ENCODE assay signal across 8 cellular contexts in the genomic region with DNA sequence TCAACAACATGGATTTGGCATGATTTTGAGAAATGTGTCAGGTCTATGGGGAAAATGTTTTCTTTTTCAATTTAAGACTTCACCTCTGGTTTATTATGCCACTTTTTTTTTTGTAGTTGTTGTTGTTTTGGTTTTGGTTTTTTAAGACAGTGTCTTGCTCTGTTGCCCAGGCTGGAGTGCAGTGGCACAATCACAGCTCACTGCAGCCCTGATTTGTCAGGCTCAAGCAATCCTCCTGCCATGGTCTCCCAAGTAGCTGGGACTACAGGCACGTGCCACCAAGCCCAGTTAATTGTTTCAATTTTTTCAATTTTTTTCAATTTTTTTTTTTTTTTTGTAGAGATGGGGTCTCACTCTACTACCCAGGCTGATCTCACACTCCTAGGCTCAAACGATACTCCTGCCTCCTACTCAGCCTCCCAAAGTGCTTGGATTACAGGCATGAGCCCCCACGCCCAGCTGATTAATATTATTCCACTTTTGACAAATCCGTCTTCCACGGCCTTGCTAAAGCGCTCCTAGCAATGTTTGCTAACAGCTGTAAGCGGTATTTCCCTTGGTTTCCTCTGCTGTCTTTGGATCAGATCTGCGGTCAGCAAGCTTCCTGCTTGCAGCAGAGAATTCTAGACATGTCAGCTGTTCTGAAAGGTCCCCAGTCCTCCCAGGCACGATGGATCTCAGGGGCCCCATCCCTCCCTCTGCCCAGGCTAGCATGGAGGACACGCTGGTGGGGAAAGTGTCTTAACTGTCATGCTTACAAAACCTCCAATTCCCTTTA. TPM values are rescaled to one million over a fixed set of nuclear protein-coding genes. Genes with fewer than 3 reads are reported as not detected.
DNase-seq lines count a peak whose midpoint lies in the region; ATAC-seq, FAIRE-seq and TF ChIP-seq lines count a peak whose summit lies in the region.

No MANE protein-coding gene starts in this region.

- H3K9ac ChIP-seq in endothelial cell of umbilical vein (replicated peaks; ENCODE audit: extremely low read depth, insufficient read depth, low read length) = no peak overlapping the region

- H3K27ac Mint-ChIP-seq in Calu3 (ENCODE audit: unreplicated experiment) (peak overlapping the region; percentile 30), osteocyte (ENCODE audit: unreplicated experiment) (peak overlapping the region; percentile 66), MCF 10A (ENCODE audit: low read depth, unreplicated experiment) (no peak overlapping the region)

- no peak for ATAC-seq in HG03520 (IDR thresholded peaks at IDR 0.05; ENCODE audit: unreplicated experiment)

- FAIRE-seq in endothelial cell of umbilical vein (lab: Jason Lieb, UNC) = no peak

- no peak for TF ChIP-seq CTCF in Calu3 (IDR thresholded peaks at IDR 0.05; ENCODE audit: unreplicated experiment)
- no peak for TF ChIP-seq CTCF in endothelial cell of umbilical vein (IDR thresholded peaks at IDR 0.05; ENCODE audit: extremely low read depth in 1 of 2, insufficient read depth in 1 of 2, low read depth in 1 of 2, low read length in 2 of 2)
- no peak for TF ChIP-seq CTCF in osteocyte (IDR thresholded peaks at IDR 0.05)
- no peak for TF ChIP-seq CTCF in MCF 10A (IDR thresholded peaks at IDR 0.05; ENCODE audit: unreplicated experiment)

- intact Hi-C loops in Calu3 (cut with micrococcal nuclease; ENCODE audit: unreplicated experiment) (no loop called here), endothelial cell of umbilical vein (cut with micrococcal nuclease) (no loop called here), MCF 10A (cut with micrococcal nuclease) (no loop called here)

- dilution Hi-C loops in endothelial cell of umbilical vein (cut with MboI; ENCODE audit: extremely low pct_ligation_motif_present, low sequenced_read_pairs) = no loop called here

- H3K4me1 ChIP-seq in SJSA1 (replicated peaks) (peaks cover 19% of the 10 kb centered on the region), endothelial cell of umbilical vein (ENCODE audit: control insufficient read depth, extremely low read depth, insufficient read depth, low read length) (peaks cover 12% of the 10 kb centered on the region)

- H3K27me3 Mint-ChIP-seq in Calu3 (ENCODE audit: unreplicated experiment) (no peaks in the 10 kb centered on the region), osteocyte (ENCODE audit: unreplicated experiment) (no peaks in the 10 kb centered on the region), MCF 10A (ENCODE audit: insufficient read depth, unreplicated experiment) (no peaks in the 10 kb centered on the region)

- DNase-seq in Calu3 (no peak), SJSA1 (ENCODE audit: low read depth in 1 of 2, low spot score in 2 of 2) (peak; percentile 46 to 54), endothelial cell of umbilical vein (ENCODE audit: low read depth, low spot score) (peak; percentile 74), osteocyte (ENCODE audit: extremely low spot score, unreplicated experiment) (no peak), NCI-H2029 treated with DMSO at 0.1 percent for 48 hours (lab: John Stamatoyannopoulos, UW) (no peak), MCF 10A (ENCODE audit: unreplicated experiment) (no peak), islet precursor cell (no peak)

- TF ChIP-seq POLR2A in endothelial cell of umbilical vein (IDR thresholded peaks at IDR 0.05; ENCODE audit: low read depth, low read length) = no peak

- H3K4me1 Mint-ChIP-seq in Calu3 (ENCODE audit: low read depth, unreplicated experiment) = peaks cover 6% of the 10 kb centered on the region
- H3K4me1 Mint-ChIP-seq in osteocyte (ENCODE audit: unreplicated experiment) = peaks cover 5% of the 10 kb centered on the region
- peaks cover 5% of the 10 kb centered on the region for H3K4me1 Mint-ChIP-seq in MCF 10A (ENCODE audit: insufficient read depth, unreplicated experiment)

- H4K20me1 ChIP-seq in endothelial cell of umbilical vein (replicated peaks; ENCODE audit: control insufficient read depth, extremely low read depth, insufficient read depth, low read length) = no peaks in the 10 kb centered on the region

- H3K9me3 Mint-ChIP-seq in Calu3 (ENCODE audit: low read depth, unreplicated experiment) = peaks cover 2% of the 10 kb centered on the region
- peaks cover 12% of the 10 kb centered on the region for H3K9me3 Mint-ChIP-seq in osteocyte (ENCODE audit: unreplicated experiment)
- H3K9me3 Mint-ChIP-seq in MCF 10A (ENCODE audit: unreplicated experiment) = peaks cover 3% of the 10 kb centered on the region

- CTCF ChIA-PET in Calu3 (lab: Charles Lee) = no interaction called here
- CTCF ChIA-PET in endothelial cell of umbilical vein (lab: Charles Lee) = interaction anchor here (1.0 to 1.1 kb wide), 3 partner anchors 11 to 49 kb away, joined by 3 to 7 read pairs (median 4); no protein-coding TSS in a partner anchor
- CTCF ChIA-PET in MCF 10A (lab: Yijun Ruan, JAX) = interaction anchor here (0.6 to 1.1 kb wide), 4 partner anchors 17 to 581 kb away, joined by 3 to 6 read pairs (median 4); no protein-coding TSS in a partner anchor

- no peaks in the 10 kb centered on the region for H3K9me1 ChIP-seq in endothelial cell of umbilical vein (replicated peaks; ENCODE audit: control insufficient read depth, extremely low read depth, insufficient read depth, low read length)

- H3K79me2 ChIP-seq in endothelial cell of umbilical vein (ENCODE audit: control insufficient read depth, insufficient read depth, low read length) = no peaks in the 10 kb centered on the region

- H2AFZ ChIP-seq in endothelial cell of umbilical vein (ENCODE audit: low read depth, low read length) = peak overlapping the region; percentile 83

- peak overlapping the region; percentile 5 for H3K27ac ChIP-seq in SJSA1
- peak overlapping the region; percentile 2 for H3K27ac ChIP-seq in endothelial cell of umbilical vein (ENCODE audit: insufficient read depth, low read depth, low read length)

- H3K4me2 ChIP-seq in endothelial cell of umbilical vein (ENCODE audit: insufficient read depth, low read length) = peak overlapping the region; percentile 61

- H3K36me3 Mint-ChIP-seq in Calu3 (ENCODE audit: insufficient read depth, unreplicated experiment) (no peaks in the 10 kb centered on the region), osteocyte (ENCODE audit: unreplicated experiment) (peaks cover 2% of the 10 kb centered on the region), MCF 10A (ENCODE audit: insufficient read depth, unreplicated experiment) (peaks cover 6% of the 10 kb centered on the region)

- no peaks in the 10 kb centered on the region for H3K36me3 ChIP-seq in SJSA1
- H3K36me3 ChIP-seq in endothelial cell of umbilical vein (ENCODE audit: control insufficient read depth in 2 of 2, extremely low read depth in 1 of 2, insufficient read depth in 2 of 2, low read length in 2 of 2) = no peaks in the 10 kb centered on the region

- H3K9me3 ChIP-seq in SJSA1 (replicated peaks) = peaks cover 25% of the 10 kb centered on the region
- H3K9me3 ChIP-seq in endothelial cell of umbilical vein (replicated peaks; ENCODE audit: control insufficient read depth, insufficient read depth, low read length) = peaks cover 6% of the 10 kb centered on the region

- POLR2A ChIA-PET in endothelial cell of umbilical vein (lab: Charles Lee) = interaction anchor here (0.6 to 0.7 kb wide), 2 partner anchors 12 to 51 kb away, joined by 3 read pairs; partner anchors contain the start of gene PECAM1
- POLR2A ChIA-PET in MCF 10A (lab: Yijun Ruan, JAX) = no interaction called here

- H3K4me3 Mint-ChIP-seq in Calu3 (ENCODE audit: low read depth, unreplicated experiment) (no peak overlapping the region), osteocyte (ENCODE audit: unreplicated experiment) (no peak overlapping the region), MCF 10A (ENCODE audit: unreplicated experiment) (no peak overlapping the region)

- H3K27me3 ChIP-seq in SJSA1 (replicated peaks) (no peaks in the 10 kb centered on the region), endothelial cell of umbilical vein (ENCODE audit: control insufficient read depth in 2 of 2, insufficient read depth in 2 of 2, low read length in 2 of 2) (no peaks in the 10 kb centered on the region)

- BruUV-seq in Calu3 (replicated peaks; lab: Mats Ljungman, UMichigan) (no TSS peak), endothelial cell of umbilical vein (replicated peaks; lab: Mats Ljungman, UMichigan) (no TSS peak), MCF 10A (replicated peaks; lab: Mats Ljungman, UMichigan) (no TSS peak)

- H3K4me3 ChIP-seq in SJSA1 (no peak overlapping the region), endothelial cell of umbilical vein (replicated peaks in 1 of 3; ENCODE audit: insufficient read depth in 1 of 3, low read depth in 1 of 3, low read length in 3 of 3) (no peak overlapping the region)

RNA-seq across cellular contexts. Expression of gene MILR1, which starts 7.0 kb away (rescaled TPM):
- total RNA-seq in Calu3 (2022) (4.9 and 7.6 TPM in 2 replicates), endothelial cell of umbilical vein (1.2 and 1.6 TPM in 2 replicates), osteocyte (not detected in 2 replicates), MCF 10A (2022) (9.8 and 15.8 TPM in 2 replicates)
- not detected in 2 replicates for total RNA-seq in SJSA1 (2014; rRNA removed; shearing (Covaris generic))
- polyA plus RNA-seq in endothelial cell of umbilical vein = 17.8 and 21.6 TPM in 2 replicates
- polyA plus RNA-seq in endothelial cell of umbilical vein (2011; cell fraction: cytosol; rRNA removed) = 16.8 and 17.6 TPM in 2 replicates
- polyA plus RNA-seq in endothelial cell of umbilical vein (2011; cell fraction: nucleus; rRNA removed) = 35.9 and 55.9 TPM in 2 replicates
- polyA plus RNA-seq in endothelial cell of umbilical vein (2012) = 7.9 and 12.4 TPM in 2 replicates
- 9.2 and 17.9 TPM in 2 replicates for polyA minus RNA-seq in endothelial cell of umbilical vein
- not detected for polyA minus RNA-seq in endothelial cell of umbilical vein (2011; cell fraction: cytosol; rRNA and poly(A)+ RNA removed)
- polyA minus RNA-seq in endothelial cell of umbilical vein (2011; cell fraction: nucleus; rRNA and poly(A)+ RNA removed) = 14.8 and 23.2 TPM in 2 replicates

RNA-seq across cellular contexts. Expression of gene PECAM1, which starts 51.3 kb away (rescaled TPM):
- total RNA-seq in Calu3 (2022) (not detected in 2 replicates), endothelial cell of umbilical vein (1,037 and 1,131 TPM in 2 replicates), osteocyte (not detected in 2 replicates), MCF 10A (2022) (0.12 and 0.23 TPM in 2 replicates)
- total RNA-seq in SJSA1 (2014; rRNA removed; shearing (Covaris generic)) = not detected in 2 replicates
- 621 and 832 TPM in 2 replicates for polyA plus RNA-seq in endothelial cell of umbilical vein
- polyA plus RNA-seq in endothelial cell of umbilical vein (2011; cell fraction: cytosol; rRNA removed) = 493 and 552 TPM in 2 replicates
- polyA plus RNA-seq in endothelial cell of umbilical vein (2011; cell fraction: nucleus; rRNA removed) = 383 and 504 TPM in 2 replicates
- polyA plus RNA-seq in endothelial cell of umbilical vein (2012) = 893 and 1,063 TPM in 2 replicates
- 4,612 and 5,290 TPM in 2 replicates for polyA minus RNA-seq in endothelial cell of umbilical vein
- polyA minus RNA-seq in endothelial cell of umbilical vein (2011; cell fraction: cytosol; rRNA and poly(A)+ RNA removed) = not detected
- polyA minus RNA-seq in endothelial cell of umbilical vein (2011; cell fraction: nucleus; rRNA and poly(A)+ RNA removed) = 645 and 1,088 TPM in 2 replicates

RNA-seq across cellular contexts. Expression of gene POLG2, which starts 54.9 kb away (rescaled TPM):
- total RNA-seq in Calu3 (2022) (25.1 and 29.8 TPM in 2 replicates), endothelial cell of umbilical vein (18.6 and 20.3 TPM in 2 replicates), osteocyte (16.0 and 18.3 TPM in 2 replicates), MCF 10A (2022) (27.5 and 29.4 TPM in 2 replicates)
- 7.0 and 7.5 TPM in 2 replicates for total RNA-seq in SJSA1 (2014; rRNA removed; shearing (Covaris generic))
- polyA plus RNA-seq in endothelial cell of umbilical vein = 3.9 and 6.5 TPM in 2 replicates
- polyA plus RNA-seq in endothelial cell of umbilical vein (2011; cell fraction: cytosol; rRNA removed) = 5.9 and 6.2 TPM in 2 replicates
- polyA plus RNA-seq in endothelial cell of umbilical vein (2011; cell fraction: nucleus; rRNA removed) = 35.3 and 42.4 TPM in 2 replicates
- 12.0 and 14.3 TPM in 2 replicates for polyA plus RNA-seq in endothelial cell of umbilical vein (2012)
- polyA minus RNA-seq in endothelial cell of umbilical vein = 9.1 and 9.4 TPM in 2 replicates
- 5.4 TPM for polyA minus RNA-seq in endothelial cell of umbilical vein (2011; cell fraction: cytosol; rRNA and poly(A)+ RNA removed)
- 20.6 and 24.3 TPM in 2 replicates for polyA minus RNA-seq in endothelial cell of umbilical vein (2011; cell fraction: nucleus; rRNA and poly(A)+ RNA removed)

Comparison
In these comparisons a context has a peak if more than half of its experiments do, and no peak if none do; other contexts are left out.
1. DNase-seq: peak in SJSA1 (2 of 2) and endothelial cell of umbilical vein (single experiment); none in Calu3 (single experiment), osteocyte (single experiment), NCI-H2029 treated with DMSO at 0.1 percent for 48 hours (single experiment), MCF 10A (single experiment) and islet precursor cell (single experiment).
2. RNA of gene PECAM1, which starts 51.3 kb away (total RNA-seq): 1,037 to 1,131 TPM in endothelial cell of umbilical vein; 0.12 to 0.23 TPM in MCF 10A, not detected in osteocyte, not detected in Calu3 and not detected in SJSA1; every median in the first group is over 100 times any median in the second.